In genomic region chr21:37373539-37373938, GRCh38 we compare ENCODE assay signal across 13 cellular contexts. TPM values are rescaled to one million over a fixed set of nuclear protein-coding genes. Genes with fewer than 3 reads are reported as not detected.
DNase-seq lines count a peak whose midpoint lies in the region; ATAC-seq, FAIRE-seq and TF ChIP-seq lines count a peak whose summit lies in the region.
"Had no signal": no experiment of that assay in that cellular context is flagged by ENCODE, and none has a peak within 500 bp of the region (broad histone marks: within the 10 kb centered on the region; RNA-seq: fewer than 3 reads in every experiment).

No MANE protein-coding gene starts in this region.

- H3K27me3 ChIP-seq in left ventricle myocardium inferior (ENCODE audit: low read depth) (no peaks in the 10 kb centered on the region), right atrium auricular region (no peaks in the 10 kb centered on the region)
- H3K27me3 ChIP-seq: BE2C had no signal

- peaks cover 2% of the 10 kb centered on the region for H3K9me3 Mint-ChIP-seq in type B pancreatic cell
- H3K9me3 Mint-ChIP-seq: dendritic cell treated with granulocyte-macrophage colony-stimulating factor and Interleukin-4, amounts not matched to agents 40 ng/mL and 50 ng/mL, for 4 days; T-helper 1 cell treated with Interleukin-12 subunit alpha and Interleukin-12 subunit beta and Interleukin-4 antibody, amounts not matched to agents 30 μg/mL and 1 μg/mL, for 36 hours had no signal

- no peak for FAIRE-seq in kidney (lab: Jason Lieb, UNC)

- ATAC-seq in T-helper 17 cell = no peak
- ATAC-seq in HG02588 (IDR thresholded peaks at IDR 0.05; ENCODE audit: unreplicated experiment) = no peak

- TF ChIP-seq CTCF in left ventricle myocardium inferior (IDR thresholded peaks at IDR 0.05; ENCODE audit: borderline replicate concordance) = no peak
- no peak for TF ChIP-seq CTCF in right atrium auricular region (IDR thresholded peaks at IDR 0.05)
- no peak for TF ChIP-seq CTCF in foreskin fibroblast (IDR thresholded peaks at IDR 0.05; ENCODE audit: low read depth, low read length)
- TF ChIP-seq CTCF in type B pancreatic cell (conservative IDR thresholded peaks at IDR 0.05) = no peak
- no peak for TF ChIP-seq CTCF in kidney (IDR thresholded peaks at IDR 0.05; ENCODE audit: borderline replicate concordance, extremely low read depth, insufficient read depth)

- H3K4me3 Mint-ChIP-seq in T-helper 17 cell = peak overlapping the region; percentile 63
- peak overlapping the region; percentile 4 for H3K4me3 Mint-ChIP-seq in type B pancreatic cell
- H3K4me3 Mint-ChIP-seq: dendritic cell treated with granulocyte-macrophage colony-stimulating factor and Interleukin-4, amounts not matched to agents 40 ng/mL and 50 ng/mL, for 4 days; T-helper 1 cell treated with Interleukin-12 subunit alpha and Interleukin-12 subunit beta and Interleukin-4 antibody, amounts not matched to agents 30 μg/mL and 1 μg/mL, for 36 hours had no signal

- H3K9ac ChIP-seq in kidney (ENCODE audit: low read length in 2 of 2) = no peak overlapping the region

- H3K4me3 ChIP-seq in left ventricle myocardium inferior (no peak overlapping the region), right atrium auricular region (no peak overlapping the region), foreskin fibroblast (ENCODE audit: low read depth in 1 of 2, low read length in 2 of 2) (no peak overlapping the region), kidney (ENCODE audit: low read length in 2 of 2) (no peak overlapping the region)
- H3K4me3 ChIP-seq: skin epidermis had no signal

- H3K27me3 Mint-ChIP-seq in T-helper 17 cell = no peaks in the 10 kb centered on the region
- no peaks in the 10 kb centered on the region for H3K27me3 Mint-ChIP-seq in type B pancreatic cell
- H3K27me3 Mint-ChIP-seq: dendritic cell treated with granulocyte-macrophage colony-stimulating factor and Interleukin-4, amounts not matched to agents 40 ng/mL and 50 ng/mL, for 4 days had no signal

- H3K4me1 Mint-ChIP-seq in T-helper 17 cell (peaks cover 75% of the 10 kb centered on the region), type B pancreatic cell (ENCODE audit: unreplicated experiment) (peaks cover 57% of the 10 kb centered on the region)

- H3K27ac Mint-ChIP-seq in T-helper 17 cell = peak overlapping the region; percentile 61
- peak overlapping the region; percentile 29 for H3K27ac Mint-ChIP-seq in type B pancreatic cell
- H3K27ac Mint-ChIP-seq: T-helper 1 cell treated with Interleukin-12 subunit alpha and Interleukin-12 subunit beta and Interleukin-4 antibody, amounts not matched to agents 30 μg/mL and 1 μg/mL, for 36 hours had no signal

- DNase-seq in left ventricle myocardium inferior (no peak), right atrium auricular region (ENCODE audit: low spot score) (no peak), T-helper 17 cell (no peak), foreskin fibroblast (peak; percentile 19 to 45), type B pancreatic cell (ENCODE audit: extremely low spot score, unreplicated experiment) (no peak), kidney (no peak)
- DNase-seq in effector CD8-positive, alpha-beta T cell (lab: John Stamatoyannopoulos, UW) = no peak
- DNase-seq: BE2C, hippocampal formation had no signal

- H3K9me3 ChIP-seq in left ventricle myocardium inferior (replicated peaks) (no peaks in the 10 kb centered on the region), right atrium auricular region (no peaks in the 10 kb centered on the region), T-helper 17 cell (ENCODE audit: control insufficient read depth, low read length, poor library complexity, severe bottlenecking) (no peaks in the 10 kb centered on the region), kidney (ENCODE audit: control insufficient read depth in 1 of 2, low read length in 2 of 2) (no peaks in the 10 kb centered on the region)
- H3K9me3 ChIP-seq: BE2C had no signal

- H3K27ac ChIP-seq in left ventricle myocardium inferior (replicated peaks) = peak overlapping the region; percentile 44
- peak overlapping the region in 1 of 2 donors; percentile 97 for H3K27ac ChIP-seq in right atrium auricular region
- H3K27ac ChIP-seq in kidney (ENCODE audit: low read depth in 2 of 2, low read length in 2 of 2) = no peak overlapping the region
- H3K27ac ChIP-seq: skin epidermis had no signal

- H3K4me1 ChIP-seq in left ventricle myocardium inferior (peaks cover 100% of the 10 kb centered on the region), right atrium auricular region (peaks cover 0 to 93% of the 10 kb centered on the region in 2 donors), kidney (ENCODE audit: control insufficient read depth in 1 of 2, insufficient read depth in 1 of 2, low read depth in 1 of 2, low read length in 2 of 2) (peaks cover 16 to 21% of the 10 kb centered on the region in 2 donors)
- H3K4me1 ChIP-seq: BE2C had no signal

- H3K36me3 Mint-ChIP-seq in T-helper 17 cell (ENCODE audit: low read depth) (no peaks in the 10 kb centered on the region), type B pancreatic cell (peaks cover 24% of the 10 kb centered on the region)

- H3K36me3 ChIP-seq in left ventricle myocardium inferior = no peaks in the 10 kb centered on the region
- H3K36me3 ChIP-seq in right atrium auricular region = no peaks in the 10 kb centered on the region
- H3K36me3 ChIP-seq in kidney (ENCODE audit: control insufficient read depth in 1 of 2, insufficient read depth in 2 of 2, low read length in 2 of 2) = no peaks in the 10 kb centered on the region
- H3K36me3 ChIP-seq: BE2C had no signal

- intact Hi-C loops in left ventricle myocardium inferior (cut with micrococcal nuclease) = no loop called here
- intact Hi-C loops in kidney (cut with DNase I) = no loop called here

RNA-seq across cellular contexts. Expression of gene DYRK1A, which starts 7.0 kb away (rescaled TPM):
- total RNA-seq in left ventricle myocardium inferior (64.6 TPM), right atrium auricular region (10 to 100 TPM; 69.3 to 94.7 TPM), T-helper 17 cell (100 to 1,000 TPM; 123 to 149 TPM), type B pancreatic cell (ENCODE audit: low replicate concordance) (63.0 and 70.6 TPM in 2 replicates), kidney (78.0 TPM)
- polyA plus RNA-seq in kidney (ENCODE audit: insufficient read depth, low read depth, low replicate concordance) = 14.5 TPM

Comparison
In these comparisons a context has a peak if more than half of its experiments do, and no peak if none do; other contexts are left out.
1. DNase-seq: peak in foreskin fibroblast (2 of 2); none in left ventricle myocardium inferior (single experiment), right atrium auricular region (single experiment), T-helper 17 cell (0 of 3), type B pancreatic cell (single experiment), kidney (single experiment) and effector CD8-positive, alpha-beta T cell (single experiment).